In genomic region chr5:75234251-75234650, GRCh38 we compare ENCODE assay signal across 23 cellular contexts. TPM values are rescaled to one million over a fixed set of nuclear protein-coding genes. Genes with fewer than 3 reads are reported as not detected.
DNase-seq lines count a peak whose midpoint lies in the region; ATAC-seq and TF ChIP-seq lines count a peak whose summit lies in the region.
"Had no signal": no experiment of that assay in that cellular context is flagged by ENCODE, and none has a peak within 500 bp of the region (broad histone marks: within the 10 kb centered on the region; RNA-seq: fewer than 3 reads in every experiment).

No MANE protein-coding gene starts in this region.

- no peak overlapping the region for H3K27ac Mint-ChIP-seq in MCF 10A (ENCODE audit: low read depth, unreplicated experiment)
- no peak overlapping the region for H3K27ac Mint-ChIP-seq in nephron progenitor cell
- H3K27ac Mint-ChIP-seq: CD8-positive, alpha-beta T cell had no signal

- intact Hi-C loops in MCF 10A (cut with micrococcal nuclease): loop anchor here (10.0 kb wide), 1 partner anchor 179 kb away; the partner anchor contains the start of gene GCNT4
- intact Hi-C loops in breast epithelium (cut with DNase I; ENCODE audit: low total_unique reads): no loop called here
- intact Hi-C loops in mammary epithelial cell (cut with micrococcal nuclease): no loop called here

- no peak overlapping the region for H3K4me2 ChIP-seq in mammary epithelial cell (ENCODE audit: insufficient read depth, low read depth, low read length)
- H3K4me2 ChIP-seq: KMS-11 had no signal

- H3K4me3 ChIP-seq in breast epithelium (no peak overlapping the region), mammary epithelial cell (replicated peaks in 1 of 3; ENCODE audit: insufficient read depth in 1 of 3, low read depth in 2 of 3, low read length in 3 of 3) (no peak overlapping the region)
- H3K4me3 ChIP-seq: Peyer's patch, SJSA1 had no signal

- dilution Hi-C loops in mammary epithelial cell (cut with HindIII; ENCODE audit: low sequenced_read_pairs): no loop called here

- POLR2A ChIA-PET in MCF 10A (lab: Yijun Ruan, JAX): interaction anchor here (0.6 to 1.2 kb wide), 2 partner anchors 8 to 181 kb away, joined by 3 read pairs; no protein-coding TSS in a partner anchor

- H3K27me3 ChIP-seq in breast epithelium (no peaks in the 10 kb centered on the region), mammary epithelial cell (ENCODE audit: insufficient read depth, low read length) (no peaks in the 10 kb centered on the region), foreskin keratinocyte (no peaks in the 10 kb centered on the region)
- H3K27me3 ChIP-seq: Peyer's patch, SJSA1 had no signal

- H3K79me2 ChIP-seq in mammary epithelial cell (ENCODE audit: insufficient read depth, low read length): no peaks in the 10 kb centered on the region

- no peak overlapping the region for H3K27ac ChIP-seq in breast epithelium
- no peak overlapping the region for H3K27ac ChIP-seq in mammary epithelial cell (ENCODE audit: insufficient read depth, low read depth, low read length)
- H3K27ac ChIP-seq in foreskin keratinocyte: no peak overlapping the region
- H3K27ac ChIP-seq: KMS-11, Peyer's patch, SJSA1 had no signal

- TF ChIP-seq POLR2A in breast epithelium (IDR thresholded peaks at IDR 0.05): no peak

- in situ Hi-C loops in mammary epithelial cell (cut with MboI; ENCODE audit: low sequenced_read_pairs in 2 of 2): no loop called here

- BruUV-seq in MCF 10A (replicated peaks; lab: Mats Ljungman, UMichigan) (no TSS peak), mammary epithelial cell (replicated peaks; lab: Mats Ljungman, UMichigan) (no TSS peak)

- no peak overlapping the region for H3K9ac ChIP-seq in mammary epithelial cell (ENCODE audit: insufficient read depth, low read length)
- H3K9ac ChIP-seq: KMS-11 had no signal

- TF ChIP-seq CTCF in MCF 10A (IDR thresholded peaks at IDR 0.05; ENCODE audit: unreplicated experiment): no peak
- TF ChIP-seq CTCF in breast epithelium (IDR thresholded peaks at IDR 0.05): no peak
- no peak for TF ChIP-seq CTCF in mammary epithelial cell (conservative IDR thresholded peaks at IDR 0.05 in 1 of 2, IDR thresholded peaks at IDR 0.05 in 1 of 2; ENCODE audit: extremely low read depth in 1 of 2, insufficient read depth in 1 of 2, low read depth in 1 of 2, low read length in 2 of 2)
- TF ChIP-seq CTCF in foreskin keratinocyte (conservative IDR thresholded peaks at IDR 0.05): no peak
- TF ChIP-seq CTCF in nephron progenitor cell (IDR thresholded peaks at IDR 0.05): no peak

- H3K27me3 Mint-ChIP-seq in MCF 10A (ENCODE audit: insufficient read depth, unreplicated experiment) (no peaks in the 10 kb centered on the region), nephron progenitor cell (ENCODE audit: low read depth, poor library complexity) (no peaks in the 10 kb centered on the region)

- no peaks in the 10 kb centered on the region for H3K36me3 ChIP-seq in breast epithelium
- no peaks in the 10 kb centered on the region for H3K36me3 ChIP-seq in mammary epithelial cell (ENCODE audit: insufficient read depth, low read length)
- H3K36me3 ChIP-seq: Peyer's patch, SJSA1 had no signal

- no peak overlapping the region for H3K4me3 Mint-ChIP-seq in MCF 10A (ENCODE audit: unreplicated experiment)
- H3K4me3 Mint-ChIP-seq in nephron progenitor cell: no peak overlapping the region
- H3K4me3 Mint-ChIP-seq: CD8-positive, alpha-beta T cell had no signal

- H3K4me1 ChIP-seq in breast epithelium (no peaks in the 10 kb centered on the region), mammary epithelial cell (ENCODE audit: insufficient read depth, low read length) (peaks cover 18% of the 10 kb centered on the region), foreskin keratinocyte (peaks cover 2% of the 10 kb centered on the region)
- H3K4me1 ChIP-seq: Peyer's patch had no signal

- H3K4me1 Mint-ChIP-seq in MCF 10A (ENCODE audit: insufficient read depth, unreplicated experiment) (peaks cover 5% of the 10 kb centered on the region), nephron progenitor cell (peaks cover 17% of the 10 kb centered on the region)

- no peaks in the 10 kb centered on the region for H4K20me1 ChIP-seq in mammary epithelial cell (ENCODE audit: insufficient read depth, low read length)

- H3K9me3 Mint-ChIP-seq in MCF 10A (ENCODE audit: unreplicated experiment) (no peaks in the 10 kb centered on the region), nephron progenitor cell (no peaks in the 10 kb centered on the region)
- H3K9me3 Mint-ChIP-seq: CD8-positive, alpha-beta T cell had no signal

- H3K9me3 ChIP-seq in breast epithelium: no peaks in the 10 kb centered on the region
- H3K9me3 ChIP-seq in mammary epithelial cell (replicated peaks; ENCODE audit: insufficient read depth, low read length): no peaks in the 10 kb centered on the region
- H3K9me3 ChIP-seq: Peyer's patch, SJSA1 had no signal

- CTCF ChIA-PET in MCF 10A (lab: Yijun Ruan, JAX): interaction anchor here (1.0 kb wide), 1 partner anchor 91 kb away, joined by 3 read pairs; no protein-coding TSS in a partner anchor
- CTCF ChIA-PET in mammary epithelial cell (lab: Charles Lee; ENCODE audit: low non-redundant PET): interaction anchor here (0.6 kb wide), 1 partner anchor 81 kb away, joined by 5 read pairs; no protein-coding TSS in a partner anchor

- no peaks in the 10 kb centered on the region for H3K36me3 Mint-ChIP-seq in MCF 10A (ENCODE audit: insufficient read depth, unreplicated experiment)
- H3K36me3 Mint-ChIP-seq in nephron progenitor cell (ENCODE audit: low read depth): no peaks in the 10 kb centered on the region

- no peak overlapping the region for H2AFZ ChIP-seq in mammary epithelial cell (ENCODE audit: low read depth, low read length)

- peak; percentile 85 for ATAC-seq in foreskin keratinocyte
- ATAC-seq in GM21526 (IDR thresholded peaks at IDR 0.05; ENCODE audit: low FRiP score, unreplicated experiment): no peak
- no peak for ATAC-seq in HG03457 (IDR thresholded peaks at IDR 0.05; ENCODE audit: unreplicated experiment)
- ATAC-seq: CD8-positive, alpha-beta T cell; Right ventricle myocardium inferior had no signal

- DNase-seq in MCF 10A (ENCODE audit: unreplicated experiment) (peak; percentile 21), breast epithelium (ENCODE audit: low spot score in 2 of 2) (no peak), mammary epithelial cell (peak; percentile 60), foreskin keratinocyte (peak; percentile 63 to 82), nephron progenitor cell (no peak)
- DNase-seq: AML-193; C1 segment of cervical spinal cord; CD8-positive, alpha-beta T cell; H7; IMR-90; NCI-H1417; NCI-H1694 treated with DMSO at 0.1 percent for 48 hours; NCI-H2081 treated with DMSO at 0.1 percent for 48 hours; NCI-H2171 treated with DMSO at 0.1 percent for 48 hours; NCI-H446; NCI-H526; Peyer's patch had no signal

RNA-seq across cellular contexts. Expression of gene ANKRD31, which starts 2.4 kb away (rescaled TPM):
- 0.28 and 0.56 TPM in 2 replicates for total RNA-seq in MCF 10A (2022)
- under 1 TPM; 0.32 to 0.66 (median 0.59) TPM for total RNA-seq in breast epithelium
- under 1 TPM; 0.26 to 0.33 TPM for total RNA-seq in mammary epithelial cell
- 0.05 TPM for polyA plus RNA-seq in mammary epithelial cell
- 0.93 TPM for polyA minus RNA-seq in mammary epithelial cell
- 0.07 and 0.10 TPM in 2 replicates for total RNA-seq in foreskin keratinocyte
- 0.01 and 0.03 TPM in 2 replicates for polyA plus RNA-seq in foreskin keratinocyte
- total RNA-seq: A172, H7, SJSA1 had no signal

Comparison
In these comparisons a context has a peak if more than half of its experiments do, and no peak if none do; other contexts are left out.
1. DNase-seq: peak in MCF 10A (single experiment), mammary epithelial cell (single experiment) and foreskin keratinocyte (2 of 2); none in breast epithelium (0 of 2) and nephron progenitor cell (single experiment).